7 cellular contexts compared by ENCODE assay signal in genomic region chr5:102154791-102155605, GRCh38.
DNase-seq lines count a peak whose midpoint lies in the region; ATAC-seq, FAIRE-seq and TF ChIP-seq lines count a peak whose summit lies in the region.
"Not testable (repeated sequence)": the region's sequence is repeated elsewhere in the genome, so short reads cannot be mapped to it uniquely, and the experiment has no call there.

No MANE protein-coding gene starts in this region.

- TF ChIP-seq CTCF in endodermal cell (conservative IDR thresholded peaks at IDR 0.05); pancreas (IDR thresholded peaks at IDR 0.05): not testable (repeated sequence)

- intact Hi-C loops in pancreas (cut with DNase I): not testable (repeated sequence)

- ATAC-seq in GM18868 (IDR thresholded peaks at IDR 0.05; ENCODE audit: unreplicated experiment): peak; percentile 65
- peak; percentile 77 for ATAC-seq in HG02642 (IDR thresholded peaks at IDR 0.05; ENCODE audit: poor library complexity, unreplicated experiment)
- ATAC-seq in activated T-helper 17 cell treated with anti-CD3 and anti-CD28 coated beads, Interleukin-2, amount 50 U/mL, for 72 hours (replicated peaks): peak; percentile 60
- peak in 2 of 4 donors; percentile 77 to 81 for ATAC-seq in pancreas

- WGBS in endodermal cell (ENCODE audit: insufficient coverage in 1 of 2, insufficient read length in 1 of 2), 2 experiments: 90 to 100% methylated on average over 7 to 54 of the region's 54 CpGs
- WGBS in pancreas, 2 donors: 76 to 91% methylated on average over 50 to 54 of the region's 54 CpGs

- H3K4me1 Mint-ChIP-seq in activated T-helper 17 cell treated with anti-CD3 and anti-CD28 coated beads, Interleukin-2, amount 50 U/mL, for 72 hours; endodermal cell: not testable (repeated sequence)

- FAIRE-seq in pancreas (lab: Jason Lieb, UNC): not testable (repeated sequence)

- H3K27ac ChIP-seq in endodermal cell (ENCODE audit: low read depth, low read length); pancreas: not testable (repeated sequence)

- not testable (repeated sequence) for H3K36me3 ChIP-seq in endodermal cell (ENCODE audit: control insufficient read depth, insufficient read depth, low read length); pancreas

- not testable (repeated sequence) for H3K4me3 ChIP-seq in endodermal cell (ENCODE audit: low read length)
- H3K4me3 ChIP-seq in pancreas: peak overlapping the region in 1 of 4 donors; percentile 17

- H3K4me1 ChIP-seq in endodermal cell (ENCODE audit: control insufficient read depth, insufficient read depth, low read length); pancreas: not testable (repeated sequence)

- peak; percentile 35 for DNase-seq in NCI-H446 treated with DMSO at 0.1 percent for 48 hours (lab: John Stamatoyannopoulos, UW)
- peak; percentile 62 for DNase-seq in endodermal cell
- peak; percentile 60 for DNase-seq in islet precursor cell
- DNase-seq in pancreas: peak in 4 of 6 donors; percentile 8 to 68 (median 35)

- H3K4me3 Mint-ChIP-seq in activated T-helper 17 cell treated with anti-CD3 and anti-CD28 coated beads, Interleukin-2, amount 50 U/mL, for 72 hours: peak overlapping the region; percentile 16
- H3K4me3 Mint-ChIP-seq in endodermal cell: peak overlapping the region; percentile 52

- H3K27me3 Mint-ChIP-seq in activated T-helper 17 cell treated with anti-CD3 and anti-CD28 coated beads, Interleukin-2, amount 50 U/mL, for 72 hours; endodermal cell (ENCODE audit: insufficient read depth): not testable (repeated sequence)

- H3K27ac Mint-ChIP-seq in activated T-helper 17 cell treated with anti-CD3 and anti-CD28 coated beads, Interleukin-2, amount 50 U/mL, for 72 hours; endodermal cell: not testable (repeated sequence)

- not testable (repeated sequence) for H3K27me3 ChIP-seq in endodermal cell (ENCODE audit: control insufficient read depth, insufficient read depth, low read length, poor library complexity, severe bottlenecking); pancreas

- not testable (repeated sequence) for H3K9me3 ChIP-seq in endodermal cell (ENCODE audit: control insufficient read depth, low read length); pancreas

- H3K9me3 Mint-ChIP-seq in activated T-helper 17 cell treated with anti-CD3 and anti-CD28 coated beads, Interleukin-2, amount 50 U/mL, for 72 hours: not testable (repeated sequence)
- H3K9me3 Mint-ChIP-seq in endodermal cell: peaks cover 10% of the 10 kb centered on the region

- H3K36me3 Mint-ChIP-seq in activated T-helper 17 cell treated with anti-CD3 and anti-CD28 coated beads, Interleukin-2, amount 50 U/mL, for 72 hours (ENCODE audit: low read depth): not testable (repeated sequence)
- peaks cover 14% of the 10 kb centered on the region for H3K36me3 Mint-ChIP-seq in endodermal cell (ENCODE audit: low read depth)

- not testable (repeated sequence) for H3K9ac ChIP-seq in endodermal cell (ENCODE audit: extremely low read depth, low read length, poor library complexity, severe bottlenecking)
